In the genomic region with DNA sequence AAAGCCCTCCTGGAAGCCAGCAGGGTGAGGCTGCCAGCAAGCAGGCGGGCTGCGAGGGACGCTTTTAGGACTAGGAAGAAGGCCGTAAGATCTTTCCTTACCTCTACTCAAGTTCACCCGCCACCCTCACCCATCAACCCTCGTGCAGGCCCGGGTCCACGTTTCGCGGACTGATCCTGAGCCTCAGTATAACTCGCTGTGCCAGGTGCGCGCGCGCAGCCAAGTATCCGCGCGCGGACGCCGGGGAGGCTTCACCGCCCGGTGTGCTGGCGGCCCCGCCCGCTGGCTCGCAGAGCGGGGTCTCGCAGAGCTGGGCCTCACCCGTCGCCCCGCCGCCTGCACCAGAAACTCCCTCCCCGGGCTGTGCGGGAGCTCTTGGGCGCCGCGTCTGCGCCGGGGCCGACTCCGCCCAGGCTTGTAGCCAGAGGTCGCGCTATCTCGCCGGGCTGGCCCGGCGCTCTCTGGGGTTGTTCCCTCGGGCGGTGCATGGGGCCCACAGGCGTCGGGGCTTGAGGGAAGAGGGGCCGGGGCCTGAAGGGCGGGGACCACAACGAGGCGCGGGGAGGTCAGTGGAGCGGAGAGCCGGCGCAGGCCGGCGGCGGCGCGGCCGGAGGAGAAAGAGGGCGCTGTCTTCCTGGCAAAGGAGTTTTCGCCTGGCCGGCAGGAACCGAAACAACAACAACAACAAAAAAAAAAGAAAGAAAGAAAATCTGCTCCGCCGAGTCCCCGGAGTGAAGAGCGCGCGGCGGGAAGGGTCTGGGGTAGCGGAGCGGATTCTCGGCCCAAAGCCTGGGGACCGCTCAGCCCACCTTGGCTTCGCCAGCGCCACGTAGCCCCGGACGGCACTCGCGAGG, we compare ENCODE assay signal across 8 cellular contexts. TPM values are rescaled to one million over a fixed set of nuclear protein-coding genes. Genes with fewer than 3 reads are reported as not detected.
DNase-seq lines count a peak whose midpoint lies in the region; ATAC-seq and TF ChIP-seq lines count a peak whose summit lies in the region.

No MANE protein-coding gene starts in this region.

- H3K4me3 ChIP-seq in spleen = peak overlapping the region; percentile 33 to 75 (median 60)

- peaks cover 0 to 10% (median 0%) of the 10 kb centered on the region in 8 donors for H3K9me3 ChIP-seq in spleen

- peak in 6 of 11 experiments; percentile 15 to 50 (median 40) for TF ChIP-seq CTCF in spleen (IDR thresholded peaks at IDR 0.05 in 8 of 11, conservative IDR thresholded peaks at IDR 0.05 in 3 of 11)

- H3K27me3 ChIP-seq in spleen (replicated peaks in 1 of 7) = peaks cover 12 to 100% (median 93%) of the 10 kb centered on the region in 7 donors

- DNase-seq in DMS153 treated with DMSO at 0.1 percent for 48 hours (lab: John Stamatoyannopoulos, UW; ENCODE audit: unreplicated experiment) (peak; percentile 78), NCI-H526 treated with DMSO at 0.1 percent for 48 hours (lab: John Stamatoyannopoulos, UW) (peak; percentile 83), astrocyte of the hippocampus (ENCODE audit: low read depth, low spot score) (peak; percentile 85), iPS-NIHi7 (ENCODE audit: extremely low spot score) (peak; percentile 69), spleen (peak; percentile 90)
- DNase-seq in central memory CD4-positive, alpha-beta T cell = no peak

- H3K27ac ChIP-seq in spleen = no peak overlapping the region

- peak; percentile 88 for ATAC-seq in HG03108 (IDR thresholded peaks at IDR 0.05; ENCODE audit: unreplicated experiment)

- H3K4me1 ChIP-seq in spleen = peaks cover 21 to 52% (median 44%) of the 10 kb centered on the region in 6 donors

- intact Hi-C loops in spleen (cut with DNase I; ENCODE audit: low total_unique reads) = no loop called here

- H3K36me3 ChIP-seq in spleen = no peaks in the 10 kb centered on the region

- 1 to 2% (median 1%) methylated on average over 59 to 88 of the region's 88 CpGs for WGBS in spleen, 5 donors

- TF ChIP-seq POLR2A in GM19099 (IDR thresholded peaks at IDR 0.05; ENCODE audit: extremely low read depth, insufficient read length, low read depth) = peak; percentile 49
- TF ChIP-seq POLR2A in spleen (IDR thresholded peaks at IDR 0.05) = no peak

RNA-seq across cellular contexts. Expression of gene SIX1, which starts 7.7 kb away (rescaled TPM):
- not detected for total RNA-seq in spleen
- under 1 TPM in 1 of 3 donors, not detected in 2; 0.03 TPM for polyA plus RNA-seq in spleen
